Comparison of ENCODE assay signal across 22 cellular contexts in the genomic region with DNA sequence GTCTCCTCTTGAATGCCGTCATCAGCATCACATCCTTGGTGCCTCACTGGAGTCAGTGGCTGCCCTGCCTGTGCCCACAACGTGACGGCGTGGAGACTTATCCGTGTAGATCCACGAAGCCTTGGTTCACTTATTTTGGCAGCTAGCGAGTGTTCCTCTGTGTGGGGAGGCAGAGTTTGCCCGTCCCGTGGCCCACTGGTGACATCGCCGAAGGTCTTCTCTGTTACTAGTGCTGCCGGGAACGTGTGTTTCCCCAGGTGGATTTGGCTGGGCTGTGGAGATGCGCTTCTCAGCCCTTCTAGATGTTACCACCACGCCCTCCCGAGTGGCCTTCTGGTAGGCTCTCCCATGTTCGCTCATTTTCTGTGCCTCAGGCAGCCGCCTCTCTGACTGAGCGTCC.
DNase-seq lines count a peak whose midpoint lies in the region; ATAC-seq and TF ChIP-seq lines count a peak whose summit lies in the region.
"Had no signal": no experiment of that assay in that cellular context is flagged by ENCODE, and none has a peak within 500 bp of the region (broad histone marks: within the 10 kb centered on the region; RNA-seq: fewer than 3 reads in every experiment).

No MANE protein-coding gene starts in this region.

- TF ChIP-seq POLR2A in Peyer's patch (IDR thresholded peaks at IDR 0.05): no peak

- H3K27ac Mint-ChIP-seq in Calu3 (ENCODE audit: unreplicated experiment): peak overlapping the region; percentile 36
- peak overlapping the region; percentile 25 for H3K27ac Mint-ChIP-seq in glutamatergic neuron (ENCODE audit: unreplicated experiment)
- H3K27ac Mint-ChIP-seq in osteocyte (ENCODE audit: unreplicated experiment): peak overlapping the region; percentile 61

- no peak for ATAC-seq in GM21381 (IDR thresholded peaks at IDR 0.05; ENCODE audit: unreplicated experiment)
- ATAC-seq: A549 had no signal

- intact Hi-C loops in Calu3 (cut with micrococcal nuclease; ENCODE audit: unreplicated experiment): no loop called here

- TF ChIP-seq CTCF in Calu3 (IDR thresholded peaks at IDR 0.05; ENCODE audit: unreplicated experiment) (no peak), RWPE1 (conservative IDR thresholded peaks at IDR 0.05; ENCODE audit: low read depth) (no peak), glutamatergic neuron (IDR thresholded peaks at IDR 0.05; ENCODE audit: partially characterized antibody, unreplicated experiment) (no peak), osteocyte (IDR thresholded peaks at IDR 0.05) (no peak), Peyer's patch (IDR thresholded peaks at IDR 0.05) (no peak)

- no TSS peak for BruUV-seq in Calu3 (replicated peaks; lab: Mats Ljungman, UMichigan)

- H3K4me1 Mint-ChIP-seq in Calu3 (ENCODE audit: low read depth, unreplicated experiment) (peaks cover 26% of the 10 kb centered on the region), glutamatergic neuron (ENCODE audit: low read depth, unreplicated experiment) (peaks cover 6% of the 10 kb centered on the region), osteocyte (ENCODE audit: unreplicated experiment) (peaks cover 73% of the 10 kb centered on the region)

- H3K27me3 Mint-ChIP-seq in Calu3 (ENCODE audit: unreplicated experiment) (no peaks in the 10 kb centered on the region), glutamatergic neuron (ENCODE audit: unreplicated experiment) (peaks cover 9% of the 10 kb centered on the region), osteocyte (ENCODE audit: unreplicated experiment) (no peaks in the 10 kb centered on the region)

- no peak overlapping the region for H3K4me3 ChIP-seq in Peyer's patch
- H3K4me3 ChIP-seq: A549 had no signal

- no peak for DNase-seq in Calu3
- DNase-seq in RWPE1 (ENCODE audit: low spot score): no peak
- DNase-seq in glutamatergic neuron: no peak
- no peak for DNase-seq in osteocyte (ENCODE audit: extremely low spot score, unreplicated experiment)
- DNase-seq in 8988T: no peak
- no peak for DNase-seq in HCEC 1CT
- DNase-seq in Peyer's patch: no peak
- DNase-seq: BE2C, DMS79, H7, Karpas-422, NCI-H1417, NCI-H1694 treated with DMSO at 0.1 percent for 48 hours, NCI-H2081 treated with DMSO at 0.1 percent for 48 hours, NCI-H2171 treated with DMSO at 0.1 percent for 48 hours, NCI-H446, NCI-H526, OCI-M1, SHP77 had no signal

- H3K27ac ChIP-seq in RWPE1: peak overlapping the region; percentile 84
- peak overlapping the region in 1 of 4 donors; percentile 57 for H3K27ac ChIP-seq in Peyer's patch
- H3K27ac ChIP-seq: A549, HL-60 had no signal

- CTCF ChIA-PET in Calu3 (lab: Charles Lee) (no interaction called here), RWPE1 (lab: Yijun Ruan, JAX) (no interaction called here)

- H3K9me3 ChIP-seq in Peyer's patch: no peaks in the 10 kb centered on the region
- H3K9me3 ChIP-seq: A549, BE2C had no signal

- POLR2A ChIA-PET in RWPE1 (lab: Yijun Ruan, JAX; ENCODE audit: low non-redundant PET): no interaction called here

- H3K36me3 Mint-ChIP-seq in Calu3 (ENCODE audit: insufficient read depth, unreplicated experiment) (peaks cover 75% of the 10 kb centered on the region), glutamatergic neuron (ENCODE audit: unreplicated experiment) (no peaks in the 10 kb centered on the region), osteocyte (ENCODE audit: unreplicated experiment) (no peaks in the 10 kb centered on the region)

- no peak overlapping the region for H3K4me3 Mint-ChIP-seq in Calu3 (ENCODE audit: low read depth, unreplicated experiment)
- H3K4me3 Mint-ChIP-seq in glutamatergic neuron (ENCODE audit: unreplicated experiment): no peak overlapping the region
- H3K4me3 Mint-ChIP-seq in osteocyte (ENCODE audit: unreplicated experiment): no peak overlapping the region

- H3K27me3 ChIP-seq in Peyer's patch: no peaks in the 10 kb centered on the region
- H3K27me3 ChIP-seq: BE2C had no signal

- H3K36me3 ChIP-seq in Peyer's patch: no peaks in the 10 kb centered on the region
- H3K36me3 ChIP-seq: BE2C had no signal

- no peaks in the 10 kb centered on the region for H3K9me3 Mint-ChIP-seq in Calu3 (ENCODE audit: low read depth, unreplicated experiment)
- H3K9me3 Mint-ChIP-seq in glutamatergic neuron (ENCODE audit: unreplicated experiment): peaks cover 5% of the 10 kb centered on the region
- no peaks in the 10 kb centered on the region for H3K9me3 Mint-ChIP-seq in osteocyte (ENCODE audit: unreplicated experiment)

- H3K4me1 ChIP-seq in Peyer's patch: peaks cover 0 to 57% (median 3%) of the 10 kb centered on the region in 4 donors
